In the genomic region with DNA sequence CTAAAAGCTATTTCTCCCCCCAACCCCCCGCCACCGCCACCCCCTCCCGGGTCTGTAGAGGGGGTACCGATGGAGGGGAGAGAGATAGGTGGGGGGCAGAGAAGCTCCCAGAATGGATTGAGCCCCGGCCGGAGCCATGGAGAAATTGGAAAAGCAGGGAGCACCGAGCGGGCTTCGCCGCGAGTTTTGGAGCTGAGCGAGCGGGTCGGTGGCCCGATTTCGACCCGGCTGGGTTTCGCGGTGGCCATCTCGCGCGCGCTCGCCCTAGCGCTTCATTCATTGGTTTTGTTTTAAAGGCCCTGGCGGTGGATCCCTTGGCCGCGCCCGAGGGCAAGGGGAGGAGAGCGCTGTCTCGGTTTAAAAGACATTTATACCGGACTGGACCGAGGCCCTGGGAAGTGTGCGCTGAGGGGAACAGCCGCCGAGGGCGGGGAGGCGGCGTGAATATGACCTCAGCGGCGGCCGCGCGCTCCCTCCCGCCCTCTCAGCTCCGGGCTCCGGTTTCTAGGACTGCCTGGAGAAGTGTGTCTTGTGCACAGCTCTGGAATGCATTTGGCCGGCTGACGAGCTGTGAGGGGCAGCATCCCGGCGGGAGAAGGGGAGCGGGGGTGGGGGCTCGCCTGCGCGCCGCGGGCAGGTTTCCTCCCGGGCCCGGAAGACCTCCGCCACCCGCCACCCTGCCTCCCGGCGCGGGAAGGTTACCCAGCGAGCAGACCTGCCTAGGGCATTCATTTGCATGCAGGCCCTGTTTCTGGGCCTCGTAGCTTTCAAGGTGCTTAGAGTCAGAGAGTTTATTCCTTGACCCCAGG, we compare ENCODE assay signal across 8 cellular contexts. TPM values are rescaled to one million over a fixed set of nuclear protein-coding genes. Genes with fewer than 3 reads are reported as not detected.
DNase-seq lines count a peak whose midpoint lies in the region; ATAC-seq, FAIRE-seq and TF ChIP-seq lines count a peak whose summit lies in the region.

No MANE protein-coding gene starts in this region.

- intact Hi-C loops in activated B cell treated with CpG ODN at 0.5 μM for 24 hours (cut with micrococcal nuclease) = loop anchor here (1.0 to 5.0 kb wide), 9 partner anchors 19 to 1335 kb away; partner anchors contain the start of gene CXXC1

- no peak; a peak in 1 of 5 replicates for TF ChIP-seq EP300 in A549 (IDR thresholded peaks at IDR 0.05)

- peaks cover 25% of the 10 kb centered on the region for H3K4me1 Mint-ChIP-seq in activated B cell treated with CpG ODN at 0.5 μM for 24 hours

- peak overlapping the region; percentile 97 for H3K4me2 ChIP-seq in A549

- FAIRE-seq in A549 (lab: Jason Lieb, UNC) = no peak

- no peaks in the 10 kb centered on the region for H3K9me3 ChIP-seq in A549

- H3K9me3 Mint-ChIP-seq in activated B cell treated with CpG ODN at 0.5 μM for 24 hours = no peaks in the 10 kb centered on the region

- no peak for TF ChIP-seq RAD21 in A549 (conservative IDR thresholded peaks at IDR 0.05 in 1 of 2, IDR thresholded peaks at IDR 0.05 in 1 of 2)

- 2% methylated on average over 15 of the region's 66 CpGs for WGBS in A549 (ENCODE audit: missing lambda C conversion rate)

- CTCF ChIA-PET in A549 (lab: Yijun Ruan, JAX) (interaction anchor here (0.6 to 2.0 kb wide), 7 partner anchors 12 to 314 kb away, joined by 3 to 5 read pairs (median 4); no protein-coding TSS in a partner anchor), activated B cell treated with CpG ODN at 0.5 μM for 24 hours (lab: Charles Lee) (interaction anchor here (1.1 to 2.4 kb wide), 5 partner anchors 20 to 175 kb away, joined by 3 to 11 read pairs (median 6); no protein-coding TSS in a partner anchor)

- ATAC-seq in A549 (peak; percentile 74 to 77), GM18498 (IDR thresholded peaks at IDR 0.05; ENCODE audit: unreplicated experiment) (peak; percentile 37), HG02852 (IDR thresholded peaks at IDR 0.05; ENCODE audit: unreplicated experiment) (peak; percentile 32), activated B cell treated with CpG ODN at 0.5 μM for 24 hours (ENCODE audit: low read depth) (peak; percentile 38), left lobe of liver (peak; percentile 62)

- peak overlapping the region; percentile 60 for H3K4me3 ChIP-seq in A549

- peaks cover 5% of the 10 kb centered on the region for H3K36me3 Mint-ChIP-seq in activated B cell treated with CpG ODN at 0.5 μM for 24 hours (ENCODE audit: low read depth)

- peak overlapping the region; percentile 95 for H3K4me3 Mint-ChIP-seq in activated B cell treated with CpG ODN at 0.5 μM for 24 hours

- peak overlapping the region; percentile 97 to 99 for H3K27ac ChIP-seq in A549

- peaks cover 32% of the 10 kb centered on the region for H3K4me1 ChIP-seq in A549

- H3K27ac Mint-ChIP-seq in activated B cell treated with CpG ODN at 0.5 μM for 24 hours = peak overlapping the region; percentile 98

- no peak for TF ChIP-seq CTCF in A549 (IDR thresholded peaks at IDR 0.05)
- no peak for TF ChIP-seq CTCF in activated B cell treated with CpG ODN at 0.5 μM for 24 hours (IDR thresholded peaks at IDR 0.05)

- POLR2A ChIA-PET in A549 (lab: Yijun Ruan, JAX) (interaction anchor here (0.6 to 2.1 kb wide), 18 partner anchors 10 to 482 kb away, joined by 3 to 27 read pairs (median 5); no protein-coding TSS in a partner anchor), activated B cell treated with CpG ODN at 0.5 μM for 24 hours (lab: Charles Lee) (interaction anchor here (0.6 to 2.8 kb wide), 31 partner anchors 11 to 1931 kb away, joined by 3 to 37 read pairs (median 5); partner anchors contain the start of genes C18orf32 and SMAD2)

- peak in 1 of 2 experiments; percentile 74 for DNase-seq in A549 (ENCODE audit: low read depth in 1 of 2, low spot score in 1 of 2)
- peak; percentile 75 for DNase-seq in NCI-H2107 treated with DMSO at 0.1 percent for 48 hours (lab: John Stamatoyannopoulos, UW; ENCODE audit: unreplicated experiment)
- DNase-seq in activated B cell treated with CpG ODN at 0.5 μM for 24 hours = peak; percentile 69
- DNase-seq in dedifferentiated amniotic fluid mesenchymal stem cell (ENCODE audit: extremely low spot score) = peak; percentile 73
- peak; percentile 83 for DNase-seq in left lobe of liver (ENCODE audit: low spot score)
- peak; percentile 45 for DNase-seq in stimulated activated CD8-positive, alpha-beta memory T cell treated with anti-CD3 and anti-CD28 coated beads, Interleukin-12 subunit alpha, Interleukin-12 subunit beta, amount 100 ng/mL, for 4 hours (ENCODE audit: low read depth)

- TF ChIP-seq POLR2A in A549 (IDR thresholded peaks at IDR 0.05; ENCODE audit: low read length) = peak; percentile 37; the same call in 1 of the 2 replicates

- no peaks in the 10 kb centered on the region for H3K27me3 Mint-ChIP-seq in activated B cell treated with CpG ODN at 0.5 μM for 24 hours

TF ChIP-seq in A549, 52 proteins besides CTCF, POLR2A, EP300 and RAD21:
- TF ChIP-seq CHD4 (IDR thresholded peaks at IDR 0.05; ENCODE audit: borderline replicate concordance) = no peak
- TF ChIP-seq JUN (IDR thresholded peaks at IDR 0.05) = peak in 1 of 2 experiments; percentile 14; a peak in 1 of 5 replicates
- TF ChIP-seq HOXB5 (CRISPR knock-in tag; IDR thresholded peaks at IDR 0.05) = no peak
- 0 out of 3 replicates have a peak, but pooled peaks have one; percentile 28 for TF ChIP-seq BCL3 (IDR thresholded peaks at IDR 0.05)
- TF ChIP-seq SMC3 (IDR thresholded peaks at IDR 0.05) = 0 out of 3 replicates have a peak, but pooled peaks have one; percentile 8
- no peak for TF ChIP-seq NPAS2 (CRISPR knock-in tag; IDR thresholded peaks at IDR 0.05; ENCODE audit: borderline replicate concordance)
- no peak for TF ChIP-seq CBX2 (IDR thresholded peaks at IDR 0.05; ENCODE audit: borderline replicate concordance, low read depth)
- TF ChIP-seq, protein P1, sequence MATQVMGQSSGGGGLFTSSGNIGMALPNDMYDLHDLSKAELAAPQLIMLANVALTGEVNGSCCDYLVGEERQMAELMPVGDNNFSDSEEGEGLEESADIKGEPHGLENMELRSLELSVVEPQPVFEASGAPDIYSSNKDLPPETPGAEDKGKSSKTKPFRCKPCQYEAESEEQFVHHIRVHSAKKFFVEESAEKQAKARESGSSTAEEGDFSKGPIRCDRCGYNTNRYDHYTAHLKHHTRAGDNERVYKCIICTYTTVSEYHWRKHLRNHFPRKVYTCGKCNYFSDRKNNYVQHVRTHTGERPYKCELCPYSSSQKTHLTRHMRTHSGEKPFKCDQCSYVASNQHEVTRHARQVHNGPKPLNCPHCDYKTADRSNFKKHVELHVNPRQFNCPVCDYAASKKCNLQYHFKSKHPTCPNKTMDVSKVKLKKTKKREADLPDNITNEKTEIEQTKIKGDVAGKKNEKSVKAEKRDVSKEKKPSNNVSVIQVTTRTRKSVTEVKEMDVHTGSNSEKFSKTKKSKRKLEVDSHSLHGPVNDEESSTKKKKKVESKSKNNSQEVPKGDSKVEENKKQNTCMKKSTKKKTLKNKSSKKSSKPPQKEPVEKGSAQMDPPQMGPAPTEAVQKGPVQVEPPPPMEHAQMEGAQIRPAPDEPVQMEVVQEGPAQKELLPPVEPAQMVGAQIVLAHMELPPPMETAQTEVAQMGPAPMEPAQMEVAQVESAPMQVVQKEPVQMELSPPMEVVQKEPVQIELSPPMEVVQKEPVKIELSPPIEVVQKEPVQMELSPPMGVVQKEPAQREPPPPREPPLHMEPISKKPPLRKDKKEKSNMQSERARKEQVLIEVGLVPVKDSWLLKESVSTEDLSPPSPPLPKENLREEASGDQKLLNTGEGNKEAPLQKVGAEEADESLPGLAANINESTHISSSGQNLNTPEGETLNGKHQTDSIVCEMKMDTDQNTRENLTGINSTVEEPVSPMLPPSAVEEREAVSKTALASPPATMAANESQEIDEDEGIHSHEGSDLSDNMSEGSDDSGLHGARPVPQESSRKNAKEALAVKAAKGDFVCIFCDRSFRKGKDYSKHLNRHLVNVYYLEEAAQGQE (IDR thresholded peaks at IDR 0.05) = no peak
- peak; percentile 54 for TF ChIP-seq E2F6 (IDR thresholded peaks at IDR 0.05; ENCODE audit: borderline replicate concordance, low read depth)
- TF ChIP-seq MAX (IDR thresholded peaks at IDR 0.05) = peak; percentile 21
- TF ChIP-seq HEYL (CRISPR knock-in tag; IDR thresholded peaks at IDR 0.05) = no peak
TF ChIP-seq in A549: peak in this region for 5.

RNA-seq across cellular contexts. Expression of gene SMAD7, which starts 1.7 kb away (rescaled TPM):
- 18.9 and 19.9 TPM in 2 replicates for polyA plus RNA-seq in A549 (2011; rRNA removed)
- 38.2 and 48.5 TPM in 2 replicates for polyA plus RNA-seq in A549 (2012; cell fraction: cytosol; rRNA removed)
- 76.0 and 84.4 TPM in 2 replicates for polyA plus RNA-seq in A549 (2012; cell fraction: nucleus; rRNA removed)
- polyA plus RNA-seq in A549 (2017; fragmentation: RNase III; extraction: RNeasy Plus Mini Kit Qiagen cat#74134 plus additional on column Dnase treatment) = 26.9 to 29.1 TPM (median 29.0 TPM) in 3 replicates
- 51.4 and 52.2 TPM in 2 replicates for polyA minus RNA-seq in A549 (2011; rRNA and poly(A)+ RNA removed)
- total RNA-seq in activated B cell treated with CpG ODN at 0.5 μM for 24 hours = 6.8 and 6.9 TPM in 2 replicates
- 12.4 TPM for total RNA-seq in left lobe of liver
